Comparison of ENCODE assay signal across 1 cellular context in genomic region chr9:69946800-69947437, GRCh38.
A peak's percentile ranks its signal among the peaks of the same experiment; 100 is the strongest.
TF ChIP-seq lines count a peak whose summit lies in the region.

No MANE protein-coding gene starts in this region.

TF ChIP-seq in A549, 52 proteins besides CTCF, POLR2A, EP300 and RAD21 (continued from another document):
- TF ChIP-seq BCL3 (IDR thresholded peaks at IDR 0.05) (no peak), CBX8 (IDR thresholded peaks at IDR 0.05) (no peak), FOSB (CRISPR knock-in tag; IDR thresholded peaks at IDR 0.05) (no peak), GATA3 (IDR thresholded peaks at IDR 0.05; ENCODE audit: borderline replicate concordance) (no peak), CHD4 (IDR thresholded peaks at IDR 0.05; ENCODE audit: borderline replicate concordance) (no peak), NR3C1 (IDR thresholded peaks at IDR 0.05) (no peak), TP53 (CRISPR knock-in tag; IDR thresholded peaks at IDR 0.05) (no peak), PHF8 (IDR thresholded peaks at IDR 0.05; ENCODE audit: borderline replicate concordance, low read depth) (no peak), SREBF2 (IDR thresholded peaks at IDR 0.05) (no peak), REST (IDR thresholded peaks at IDR 0.05) (no peak), HOXA7 (CRISPR knock-in tag; IDR thresholded peaks at IDR 0.05) (no peak), RNF2 (IDR thresholded peaks at IDR 0.05; ENCODE audit: borderline replicate concordance, low read depth) (no peak), ESRRA (IDR thresholded peaks at IDR 0.05; ENCODE audit: borderline replicate concordance, low read length) (no peak), FOSL2 (IDR thresholded peaks at IDR 0.05) (peak; percentile 64), FOSL2 (CRISPR knock-in tag; IDR thresholded peaks at IDR 0.05) (peak; percentile 91)
